ENCODE assay signal across 8 cellular contexts in the genomic region with DNA sequence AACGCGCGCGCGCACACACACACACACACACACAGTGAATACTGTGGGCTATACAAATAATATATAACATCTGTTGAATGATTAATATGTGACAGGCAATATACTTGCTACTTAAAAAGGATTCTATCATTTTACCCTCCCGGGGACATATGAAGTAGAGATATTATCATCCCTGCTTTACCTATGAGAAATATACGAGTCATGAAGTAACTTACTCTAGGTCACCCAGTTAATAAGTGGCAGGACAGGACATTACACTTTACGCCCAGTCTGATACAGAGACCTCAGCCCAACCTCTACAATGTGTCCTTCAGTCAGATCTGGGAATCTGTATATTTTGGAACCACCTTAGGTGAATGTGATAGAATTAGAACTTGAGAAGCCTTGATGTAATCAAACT. TPM values are rescaled to one million over a fixed set of nuclear protein-coding genes. Genes with fewer than 3 reads are reported as not detected.
DNase-seq lines count a peak whose midpoint lies in the region; ATAC-seq, FAIRE-seq and TF ChIP-seq lines count a peak whose summit lies in the region.
"Had no signal": no experiment of that assay in that cellular context is flagged by ENCODE, and none has a peak within 500 bp of the region (broad histone marks: within the 10 kb centered on the region; RNA-seq: fewer than 3 reads in every experiment).

No MANE protein-coding gene starts in this region.

- H3K36me3 Mint-ChIP-seq in GM23338 (ENCODE audit: low read depth), result no peaks in the 10 kb centered on the region
- no peaks in the 10 kb centered on the region for H3K36me3 Mint-ChIP-seq in progenitor cell of endocrine pancreas (ENCODE audit: insufficient read depth)

- H2AFZ ChIP-seq in GM23338, result peak overlapping the region; percentile 72; the same call in 1 of the 2 replicates

- no peaks in the 10 kb centered on the region for H3K79me2 ChIP-seq in GM23338 (replicated peaks; ENCODE audit: insufficient read depth)

- peaks cover 2% of the 10 kb centered on the region; the same call in 1 of the 2 replicates for H3F3A ChIP-seq in GM23338 (replicated peaks; ENCODE audit: low read depth)

- no peak overlapping the region for H3K27ac ChIP-seq in GM23338 (ENCODE audit: low read depth)
- peak overlapping the region; percentile 89 for H3K27ac ChIP-seq in epithelial cell of prostate
- no peak overlapping the region for H3K27ac ChIP-seq in substantia nigra (ENCODE audit: low read depth, low read length, poor library complexity, severe bottlenecking)
- H3K27ac ChIP-seq: cardiac muscle cell had no signal

- peak overlapping the region; percentile 80 for H3K4me2 ChIP-seq in GM23338

- peak; percentile 78 for FAIRE-seq in RCC 7860 (lab: Jason Lieb, UNC)

- DNase-seq in GM23338 (ENCODE audit: low spot score), result no peak
- DNase-seq in RCC 7860 (ENCODE audit: low spot score), result peak; percentile 59
- DNase-seq in epithelial cell of prostate (ENCODE audit: low read depth, low spot score), result no peak
- DNase-seq in progenitor cell of endocrine pancreas (ENCODE audit: low spot score, unreplicated experiment), result no peak
- DNase-seq in substantia nigra (lab: John Stamatoyannopoulos, UW), result no peak
- no peak for DNase-seq in NCI-H1048 (lab: John Stamatoyannopoulos, UW)
- DNase-seq in germinal center (ENCODE audit: low spot score), result no peak

- ATAC-seq in GM23338, result no peak

- H3K36me3 ChIP-seq in GM23338 (ENCODE audit: insufficient read depth), result no peaks in the 10 kb centered on the region
- H3K36me3 ChIP-seq: cardiac muscle cell had no signal

- H3K4me3 ChIP-seq in GM23338, result peak overlapping the region; percentile 60

- no peaks in the 10 kb centered on the region for H3K9me2 ChIP-seq in GM23338 (ENCODE audit: insufficient read depth)

- H3K4me1 Mint-ChIP-seq in GM23338 (peaks cover 18% of the 10 kb centered on the region), progenitor cell of endocrine pancreas (ENCODE audit: low read depth) (peaks cover 17% of the 10 kb centered on the region)

- H3K9me3 Mint-ChIP-seq in GM23338, result no peaks in the 10 kb centered on the region
- H3K9me3 Mint-ChIP-seq in progenitor cell of endocrine pancreas (ENCODE audit: low read depth), result no peaks in the 10 kb centered on the region

- H3K27me3 ChIP-seq in GM23338 (ENCODE audit: insufficient read depth), result peaks cover 34% of the 10 kb centered on the region

- TF ChIP-seq CTCF in GM23338 (conservative IDR thresholded peaks at IDR 0.05; ENCODE audit: low read depth in 2 of 2), result no peak
- no peak for TF ChIP-seq CTCF in progenitor cell of endocrine pancreas (IDR thresholded peaks at IDR 0.05; ENCODE audit: unreplicated experiment)

- H4K20me1 ChIP-seq in GM23338 (replicated peaks; ENCODE audit: insufficient read depth), result no peaks in the 10 kb centered on the region

- no peaks in the 10 kb centered on the region; the same call in 1 of the 2 replicates for H3K4me1 ChIP-seq in GM23338 (ENCODE audit: insufficient read depth)

- H3K4me3 Mint-ChIP-seq in GM23338 (peak overlapping the region; percentile 92), progenitor cell of endocrine pancreas (ENCODE audit: low read depth) (peak overlapping the region; percentile 92)

- H3K27me3 Mint-ChIP-seq in GM23338 (ENCODE audit: insufficient read depth, low read depth, poor library complexity), result peaks cover 21% of the 10 kb centered on the region
- peaks cover 16% of the 10 kb centered on the region for H3K27me3 Mint-ChIP-seq in progenitor cell of endocrine pancreas

- H3K27ac Mint-ChIP-seq in GM23338 (peak overlapping the region; percentile 98; the same call in 1 of the 2 replicates), progenitor cell of endocrine pancreas (peak overlapping the region; percentile 99)

TF ChIP-seq in GM23338, 12 proteins besides CTCF, POLR2A, EP300 and RAD21 (continues in another document):
- TF ChIP-seq CREB1 (CRISPR knock-in tag; IDR thresholded peaks at IDR 0.05; ENCODE audit: low read depth) (no peak), ZNF331 (CRISPR knock-in tag; IDR thresholded peaks at IDR 0.05; ENCODE audit: low read depth) (no peak), ZNF114 (CRISPR knock-in tag; IDR thresholded peaks at IDR 0.05) (no peak), EZH2phosphoT487 (IDR thresholded peaks at IDR 0.05; ENCODE audit: unreplicated experiment) (no peak), EZH2 (IDR thresholded peaks at IDR 0.05; ENCODE audit: low read depth, unreplicated experiment) (no peak), NANOG (IDR thresholded peaks at IDR 0.05; ENCODE audit: borderline replicate concordance) (no peak), POLR2AphosphoS5 (IDR thresholded peaks at IDR 0.05; ENCODE audit: low read depth) (no peak), JUNB (IDR thresholded peaks at IDR 0.05; ENCODE audit: unreplicated experiment) (no peak)
- TF ChIP-seq, protein P1, sequence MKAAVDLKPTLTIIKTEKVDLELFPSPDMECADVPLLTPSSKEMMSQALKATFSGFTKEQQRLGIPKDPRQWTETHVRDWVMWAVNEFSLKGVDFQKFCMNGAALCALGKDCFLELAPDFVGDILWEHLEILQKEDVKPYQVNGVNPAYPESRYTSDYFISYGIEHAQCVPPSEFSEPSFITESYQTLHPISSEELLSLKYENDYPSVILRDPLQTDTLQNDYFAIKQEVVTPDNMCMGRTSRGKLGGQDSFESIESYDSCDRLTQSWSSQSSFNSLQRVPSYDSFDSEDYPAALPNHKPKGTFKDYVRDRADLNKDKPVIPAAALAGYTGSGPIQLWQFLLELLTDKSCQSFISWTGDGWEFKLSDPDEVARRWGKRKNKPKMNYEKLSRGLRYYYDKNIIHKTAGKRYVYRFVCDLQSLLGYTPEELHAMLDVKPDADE (IDR thresholded peaks at IDR 0.05), result no peak
- TF ChIP-seq, protein P2, sequence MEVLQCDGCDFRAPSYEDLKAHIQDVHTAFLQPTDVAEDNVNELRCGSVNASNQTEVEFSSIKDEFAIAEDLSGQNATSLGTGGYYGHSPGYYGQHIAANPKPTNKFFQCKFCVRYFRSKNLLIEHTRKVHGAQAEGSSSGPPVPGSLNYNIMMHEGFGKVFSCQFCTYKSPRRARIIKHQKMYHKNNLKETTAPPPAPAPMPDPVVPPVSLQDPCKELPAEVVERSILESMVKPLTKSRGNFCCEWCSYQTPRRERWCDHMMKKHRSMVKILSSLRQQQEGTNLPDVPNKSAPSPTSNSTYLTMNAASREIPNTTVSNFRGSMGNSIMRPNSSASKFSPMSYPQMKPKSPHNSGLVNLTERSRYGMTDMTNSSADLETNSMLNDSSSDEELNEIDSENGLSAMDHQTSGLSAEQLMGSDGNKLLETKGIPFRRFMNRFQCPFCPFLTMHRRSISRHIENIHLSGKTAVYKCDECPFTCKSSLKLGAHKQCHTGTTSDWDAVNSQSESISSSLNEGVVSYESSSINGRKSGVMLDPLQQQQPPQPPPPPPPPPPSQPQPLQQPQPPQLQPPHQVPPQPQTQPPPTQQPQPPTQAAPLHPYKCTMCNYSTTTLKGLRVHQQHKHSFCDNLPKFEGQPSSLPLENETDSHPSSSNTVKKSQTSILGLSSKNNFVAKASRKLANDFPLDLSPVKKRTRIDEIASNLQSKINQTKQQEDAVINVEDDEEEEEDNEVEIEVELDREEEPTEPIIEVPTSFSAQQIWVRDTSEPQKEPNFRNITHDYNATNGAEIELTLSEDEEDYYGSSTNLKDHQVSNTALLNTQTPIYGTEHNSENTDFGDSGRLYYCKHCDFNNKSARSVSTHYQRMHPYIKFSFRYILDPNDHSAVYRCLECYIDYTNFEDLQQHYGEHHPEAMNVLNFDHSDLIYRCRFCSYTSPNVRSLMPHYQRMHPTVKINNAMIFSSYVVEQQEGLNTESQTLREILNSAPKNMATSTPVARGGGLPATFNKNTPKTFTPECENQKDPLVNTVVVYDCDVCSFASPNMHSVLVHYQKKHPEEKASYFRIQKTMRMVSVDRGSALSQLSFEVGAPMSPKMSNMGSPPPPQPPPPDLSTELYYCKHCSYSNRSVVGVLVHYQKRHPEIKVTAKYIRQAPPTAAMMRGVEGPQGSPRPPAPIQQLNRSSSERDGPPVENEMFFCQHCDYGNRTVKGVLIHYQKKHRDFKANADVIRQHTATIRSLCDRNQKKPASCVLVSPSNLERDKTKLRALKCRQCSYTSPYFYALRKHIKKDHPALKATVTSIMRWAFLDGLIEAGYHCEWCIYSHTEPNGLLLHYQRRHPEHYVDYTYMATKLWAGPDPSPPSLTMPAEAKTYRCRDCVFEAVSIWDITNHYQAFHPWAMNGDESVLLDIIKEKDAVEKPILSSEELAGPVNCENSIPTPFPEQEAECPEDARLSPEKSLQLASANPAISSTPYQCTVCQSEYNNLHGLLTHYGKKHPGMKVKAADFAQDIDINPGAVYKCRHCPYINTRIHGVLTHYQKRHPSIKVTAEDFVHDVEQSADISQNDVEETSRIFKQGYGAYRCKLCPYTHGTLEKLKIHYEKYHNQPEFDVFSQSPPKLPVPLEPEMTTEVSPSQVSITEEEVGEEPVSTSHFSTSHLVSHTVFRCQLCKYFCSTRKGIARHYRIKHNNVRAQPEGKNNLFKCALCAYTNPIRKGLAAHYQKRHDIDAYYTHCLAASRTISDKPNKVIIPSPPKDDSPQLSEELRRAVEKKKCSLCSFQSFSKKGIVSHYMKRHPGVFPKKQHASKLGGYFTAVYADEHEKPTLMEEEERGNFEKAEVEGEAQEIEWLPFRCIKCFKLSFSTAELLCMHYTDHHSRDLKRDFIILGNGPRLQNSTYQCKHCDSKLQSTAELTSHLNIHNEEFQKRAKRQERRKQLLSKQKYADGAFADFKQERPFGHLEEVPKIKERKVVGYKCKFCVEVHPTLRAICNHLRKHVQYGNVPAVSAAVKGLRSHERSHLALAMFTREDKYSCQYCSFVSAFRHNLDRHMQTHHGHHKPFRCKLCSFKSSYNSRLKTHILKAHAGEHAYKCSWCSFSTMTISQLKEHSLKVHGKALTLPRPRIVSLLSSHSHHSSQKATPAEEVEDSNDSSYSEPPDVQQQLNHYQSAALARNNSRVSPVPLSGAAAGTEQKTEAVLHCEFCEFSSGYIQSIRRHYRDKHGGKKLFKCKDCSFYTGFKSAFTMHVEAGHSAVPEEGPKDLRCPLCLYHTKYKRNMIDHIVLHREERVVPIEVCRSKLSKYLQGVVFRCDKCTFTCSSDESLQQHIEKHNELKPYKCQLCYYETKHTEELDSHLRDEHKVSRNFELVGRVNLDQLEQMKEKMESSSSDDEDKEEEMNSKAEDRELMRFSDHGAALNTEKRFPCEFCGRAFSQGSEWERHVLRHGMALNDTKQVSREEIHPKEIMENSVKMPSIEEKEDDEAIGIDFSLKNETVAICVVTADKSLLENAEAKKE (CRISPR knock-in tag; IDR thresholded peaks at IDR 0.05), result no peak

RNA-seq across cellular contexts. Expression of a gene that starts 55.4 kb away (rescaled TPM):
- not detected in 2 replicates for total RNA-seq in GM23338 (2014; rRNA removed; shearing (Covaris generic))
- not detected in 2 replicates for polyA plus RNA-seq in GM23338 (2016; fragmentation: Nextera tagmentation; extraction: Ambion mirVana)
- total RNA-seq in progenitor cell of endocrine pancreas, result not detected in 2 replicates
- total RNA-seq: cardiac muscle cell had no signal
